8 cellular contexts compared by ENCODE assay signal in the genomic region with DNA sequence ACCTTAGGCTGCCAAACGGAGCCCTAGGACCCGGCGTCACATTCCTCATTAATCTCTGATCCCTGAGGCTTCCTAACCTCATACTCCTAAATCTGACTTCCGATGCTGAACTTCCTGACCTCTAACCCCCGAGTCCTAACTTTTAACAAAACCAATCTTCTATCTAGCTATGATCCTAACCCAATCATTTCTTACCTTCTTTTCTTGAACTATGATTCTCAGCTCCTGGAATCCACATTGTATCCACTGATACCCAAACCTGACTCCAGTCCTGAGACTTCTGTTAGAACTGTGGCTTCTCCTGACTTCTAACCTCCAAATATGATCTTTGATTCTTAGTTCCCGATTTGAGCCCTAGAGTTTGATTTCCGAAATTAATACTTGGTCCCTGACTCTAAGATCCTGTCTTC.
DNase-seq lines count a peak whose midpoint lies in the region; ATAC-seq and TF ChIP-seq lines count a peak whose summit lies in the region.

No MANE protein-coding gene starts in this region.

- H3K9me3 Mint-ChIP-seq in stimulated activated memory B cell treated with anti-CD40 and anti-IgM and Interleukin-4, amounts not matched to agents 10 μg/mL and 1 μg/mL and 100 μg/mL, for 72 hours: no peaks in the 10 kb centered on the region

- WGBS in iPS DF 6.9 (ENCODE audit: insufficient coverage, insufficient read length): 100% methylated on average over 1 of the region's 7 CpGs

- peaks cover 53% of the 10 kb centered on the region for H3K4me1 Mint-ChIP-seq in stimulated activated memory B cell treated with anti-CD40 and anti-IgM and Interleukin-4, amounts not matched to agents 10 μg/mL and 1 μg/mL and 100 μg/mL, for 72 hours

- H3K36me3 Mint-ChIP-seq in stimulated activated memory B cell treated with anti-CD40 and anti-IgM and Interleukin-4, amounts not matched to agents 10 μg/mL and 1 μg/mL and 100 μg/mL, for 72 hours: peaks cover 21% of the 10 kb centered on the region

- H3K9me3 ChIP-seq in WERI-Rb-1 (ENCODE audit: severe bottlenecking) (no peaks in the 10 kb centered on the region), iPS DF 6.9 (ENCODE audit: control insufficient read depth, insufficient read depth, low read length) (no peaks in the 10 kb centered on the region)

- DNase-seq in NCI-H1092 treated with DMSO at 0.1 percent for 48 hours (lab: John Stamatoyannopoulos, UW): peak; percentile 34
- no peak for DNase-seq in NCI-H1092 (lab: John Stamatoyannopoulos, UW)
- DNase-seq in WERI-Rb-1: no peak
- DNase-seq in iPS DF 6.9 (ENCODE audit: low read depth, low spot score): no peak
- DNase-seq in ecto neural progenitor cell (ENCODE audit: low spot score): no peak
- DNase-seq in NCI-H1105 treated with DMSO at 0.1 percent for 48 hours (lab: John Stamatoyannopoulos, UW): no peak

- H3K4me3 Mint-ChIP-seq in stimulated activated memory B cell treated with anti-CD40 and anti-IgM and Interleukin-4, amounts not matched to agents 10 μg/mL and 1 μg/mL and 100 μg/mL, for 72 hours: peak overlapping the region; percentile 94

- peak overlapping the region; percentile 71 for H3K4me3 ChIP-seq in WERI-Rb-1 (ENCODE audit: low read depth, low read length)
- H3K4me3 ChIP-seq in iPS DF 6.9 (ENCODE audit: low read length): peak overlapping the region; percentile 82; the same call in 1 of the 2 replicates

- no peak for ATAC-seq in stimulated activated memory B cell treated with anti-CD40 and anti-IgM and Interleukin-4, amounts not matched to agents 10 μg/mL and 1 μg/mL and 100 μg/mL, for 72 hours
- ATAC-seq in GM21825 (IDR thresholded peaks at IDR 0.05; ENCODE audit: unreplicated experiment): no peak

- H3K27ac Mint-ChIP-seq in stimulated activated memory B cell treated with anti-CD40 and anti-IgM and Interleukin-4, amounts not matched to agents 10 μg/mL and 1 μg/mL and 100 μg/mL, for 72 hours: peak overlapping the region; percentile 88

- no peaks in the 10 kb centered on the region for H3K4me1 ChIP-seq in iPS DF 6.9 (ENCODE audit: control insufficient read depth, insufficient read depth, low read length)

- H3K27ac ChIP-seq in WERI-Rb-1 (peak overlapping the region; percentile 50), iPS DF 6.9 (ENCODE audit: low read length) (no peak overlapping the region)

- H3K27me3 ChIP-seq in WERI-Rb-1 (ENCODE audit: insufficient read depth, low read depth, severe bottlenecking): no peaks in the 10 kb centered on the region
- no peaks in the 10 kb centered on the region for H3K27me3 ChIP-seq in iPS DF 6.9 (ENCODE audit: control insufficient read depth, insufficient read depth, low read length)

- H3K27me3 Mint-ChIP-seq in stimulated activated memory B cell treated with anti-CD40 and anti-IgM and Interleukin-4, amounts not matched to agents 10 μg/mL and 1 μg/mL and 100 μg/mL, for 72 hours: no peaks in the 10 kb centered on the region

- TF ChIP-seq CTCF in WERI-Rb-1 (IDR thresholded peaks at IDR 0.05; ENCODE audit: low read depth, low read length): no peak

- H3K36me3 ChIP-seq in WERI-Rb-1: no peaks in the 10 kb centered on the region; the same call in none of the 2 replicates
- H3K36me3 ChIP-seq in iPS DF 6.9 (ENCODE audit: control insufficient read depth, insufficient read depth, low read length): peaks cover 4% of the 10 kb centered on the region
